ENCODE assay signal across 10 cellular contexts in genomic region chr3:8768364-8769087, GRCh38. TPM values are rescaled to one million over a fixed set of nuclear protein-coding genes. Genes with fewer than 3 reads are reported as not detected.
DNase-seq lines count a peak whose midpoint lies in the region; ATAC-seq and TF ChIP-seq lines count a peak whose summit lies in the region.
"Had no signal": no experiment of that assay in that cellular context is flagged by ENCODE, and none has a peak within 500 bp of the region (broad histone marks: within the 10 kb centered on the region; RNA-seq: fewer than 3 reads in every experiment).

No MANE protein-coding gene starts in this region.

- H3K4me1 Mint-ChIP-seq in activated naive CD4-positive, alpha-beta T cell treated with anti-CD3 and anti-CD28 coated beads for 36 hours (ENCODE audit: low read depth) = peaks cover 14% of the 10 kb centered on the region
- H3K4me1 Mint-ChIP-seq in activated naive CD4-positive, alpha-beta T cell treated with anti-CD3 and anti-CD28 coated beads, Interleukin-2, amount 10 ng/mL, durations not matched to agents 7 days and 5 days = peaks cover 14% of the 10 kb centered on the region

- peak overlapping the region; percentile 46 for H3K4me3 ChIP-seq in iPS-18c (ENCODE audit: insufficient read depth, low read depth, low read length)
- H3K4me3 ChIP-seq in left lung = peak overlapping the region in 1 of 2 donors; percentile 12
- no peak overlapping the region for H3K4me3 ChIP-seq in body of pancreas
- H3K4me3 ChIP-seq in mucosa of descending colon = no peak overlapping the region

- CTCF ChIA-PET in activated naive CD4-positive, alpha-beta T cell treated with anti-CD3 and anti-CD28 coated beads for 36 hours (lab: Charles Lee) = interaction anchor here (0.6 to 2.0 kb wide), 6 partner anchors 9 to 203 kb away, joined by 3 to 8 read pairs (median 4); no protein-coding TSS in a partner anchor
- CTCF ChIA-PET in activated naive CD4-positive, alpha-beta T cell treated with anti-CD3 and anti-CD28 coated beads, Interleukin-2, amount 10 ng/mL, durations not matched to agents 7 days and 5 days (lab: Charles Lee) = interaction anchor here (1.0 to 1.4 kb wide), 8 partner anchors 8 to 535 kb away, joined by 3 to 6 read pairs (median 3); no protein-coding TSS in a partner anchor

- TF ChIP-seq POLR2A in body of pancreas (IDR thresholded peaks at IDR 0.05) = no peak

- H3K9me3 Mint-ChIP-seq in activated naive CD4-positive, alpha-beta T cell treated with anti-CD3 and anti-CD28 coated beads for 36 hours = no peaks in the 10 kb centered on the region
- H3K9me3 Mint-ChIP-seq in activated naive CD4-positive, alpha-beta T cell treated with anti-CD3 and anti-CD28 coated beads, Interleukin-2, amount 10 ng/mL, durations not matched to agents 7 days and 5 days = no peaks in the 10 kb centered on the region

- peaks cover 8 to 24% of the 10 kb centered on the region in 2 donors for H3K4me1 ChIP-seq in left lung
- peaks cover 26% of the 10 kb centered on the region for H3K4me1 ChIP-seq in body of pancreas
- peaks cover 19% of the 10 kb centered on the region for H3K4me1 ChIP-seq in mucosa of descending colon (ENCODE audit: low read depth)

- H3K36me3 ChIP-seq in left lung (no peaks in the 10 kb centered on the region), body of pancreas (replicated peaks in 1 of 2; ENCODE audit: insufficient read depth in 1 of 2, low read depth in 2 of 2) (no peaks in the 10 kb centered on the region), mucosa of descending colon (ENCODE audit: low read depth) (no peaks in the 10 kb centered on the region)

- intact Hi-C loops in activated naive CD4-positive, alpha-beta T cell treated with anti-CD3 and anti-CD28 coated beads for 36 hours (cut with micrococcal nuclease) = loop anchor here (1.0 to 10.0 kb wide), 6 partner anchors 86 to 534 kb away; partner anchors contain the start of gene RAD18
- intact Hi-C loops in left lung (cut with DNase I) = no loop called here
- intact Hi-C loops in body of pancreas (cut with DNase I) = no loop called here
- intact Hi-C loops in mucosa of descending colon (cut with DNase I, micrococcal nuclease) = no loop called here

- no peaks in the 10 kb centered on the region for H3K9me3 ChIP-seq in iPS-18c (ENCODE audit: control insufficient read depth, insufficient read depth, low read length)
- no peaks in the 10 kb centered on the region for H3K9me3 ChIP-seq in left lung
- no peaks in the 10 kb centered on the region for H3K9me3 ChIP-seq in body of pancreas
- H3K9me3 ChIP-seq in mucosa of descending colon = no peaks in the 10 kb centered on the region

- peak overlapping the region; percentile 36 for H3K4me3 Mint-ChIP-seq in activated naive CD4-positive, alpha-beta T cell treated with anti-CD3 and anti-CD28 coated beads for 36 hours
- no peak overlapping the region for H3K4me3 Mint-ChIP-seq in activated naive CD4-positive, alpha-beta T cell treated with anti-CD3 and anti-CD28 coated beads, Interleukin-2, amount 10 ng/mL, durations not matched to agents 7 days and 5 days

- no peak for TF ChIP-seq CTCF in VCaP (conservative IDR thresholded peaks at IDR 0.05)
- no peak for TF ChIP-seq CTCF in left lung (IDR thresholded peaks at IDR 0.05)
- TF ChIP-seq CTCF in body of pancreas (IDR thresholded peaks at IDR 0.05) = no peak
- TF ChIP-seq CTCF in mucosa of descending colon (IDR thresholded peaks at IDR 0.05) = no peak

- ATAC-seq in HG02759 (IDR thresholded peaks at IDR 0.05; ENCODE audit: unreplicated experiment) (peak; percentile 33), left lung (no peak), body of pancreas (no peak), mucosa of descending colon (no peak)

- WGBS in body of pancreas, 2 donors = 4 to 15% methylated on average over 10 to 36 of the region's 36 CpGs

- no peaks in the 10 kb centered on the region for H3K36me3 Mint-ChIP-seq in activated naive CD4-positive, alpha-beta T cell treated with anti-CD3 and anti-CD28 coated beads for 36 hours (ENCODE audit: low read depth)
- H3K36me3 Mint-ChIP-seq in activated naive CD4-positive, alpha-beta T cell treated with anti-CD3 and anti-CD28 coated beads, Interleukin-2, amount 10 ng/mL, durations not matched to agents 7 days and 5 days = no peaks in the 10 kb centered on the region

- H3K27ac ChIP-seq in VCaP (peak overlapping the region; percentile 33; the same call in 1 of the 2 replicates), left lung (no peak overlapping the region), body of pancreas (no peak overlapping the region)

- H3K27me3 ChIP-seq in left lung (peaks cover 30 to 48% of the 10 kb centered on the region in 2 donors), body of pancreas (peaks cover 0 to 10% of the 10 kb centered on the region in 2 donors)

- DNase-seq in activated naive CD4-positive, alpha-beta T cell treated with anti-CD3 and anti-CD28 coated beads for 36 hours = peak; percentile 21
- no peak for DNase-seq in activated naive CD4-positive, alpha-beta T cell treated with anti-CD3 and anti-CD28 coated beads, Interleukin-2, amount 10 ng/mL, durations not matched to agents 7 days and 5 days
- DNase-seq in left lung (no peak), body of pancreas (no peak), mucosa of descending colon (no peak)

- H3K27me3 Mint-ChIP-seq in activated naive CD4-positive, alpha-beta T cell treated with anti-CD3 and anti-CD28 coated beads for 36 hours (ENCODE audit: low read depth) = peaks cover 44% of the 10 kb centered on the region
- peaks cover 57% of the 10 kb centered on the region for H3K27me3 Mint-ChIP-seq in activated naive CD4-positive, alpha-beta T cell treated with anti-CD3 and anti-CD28 coated beads, Interleukin-2, amount 10 ng/mL, durations not matched to agents 7 days and 5 days

- no peak overlapping the region for H3K27ac Mint-ChIP-seq in activated naive CD4-positive, alpha-beta T cell treated with anti-CD3 and anti-CD28 coated beads for 36 hours
- H3K27ac Mint-ChIP-seq in activated naive CD4-positive, alpha-beta T cell treated with anti-CD3 and anti-CD28 coated beads, Interleukin-2, amount 10 ng/mL, durations not matched to agents 7 days and 5 days = no peak overlapping the region

RNA-seq across cellular contexts. Expression of gene OXTR, which starts 0.9 kb away (rescaled TPM):
- under 1 TPM; 0.57 to 0.74 TPM for total RNA-seq in activated naive CD4-positive, alpha-beta T cell treated with anti-CD3 and anti-CD28 coated beads for 36 hours
- total RNA-seq in left lung (1 to 10 TPM in 1 of 2 donors, under 1 TPM in 1; 0.82 to 4.9 TPM), body of pancreas (under 1 TPM in 1 of 2 donors, not detected in 1; 0.33 TPM), mucosa of descending colon (under 1 TPM; 0.19 to 0.70 (median 0.52) TPM)

RNA-seq across cellular contexts. Expression of gene CAV3, which starts 34.9 kb away (rescaled TPM):
- not detected for total RNA-seq in activated naive CD4-positive, alpha-beta T cell treated with anti-CD3 and anti-CD28 coated beads for 36 hours
- total RNA-seq in left lung = under 1 TPM in 1 of 2 donors, not detected in 1; 0.37 TPM
- total RNA-seq in body of pancreas = not detected
- not detected for total RNA-seq in mucosa of descending colon
- total RNA-seq: dermis microvascular lymphatic vessel endothelial cell, subcutaneous adipose tissue had no signal
